ENCODE assay signal across 11 cellular contexts in the genomic region with DNA sequence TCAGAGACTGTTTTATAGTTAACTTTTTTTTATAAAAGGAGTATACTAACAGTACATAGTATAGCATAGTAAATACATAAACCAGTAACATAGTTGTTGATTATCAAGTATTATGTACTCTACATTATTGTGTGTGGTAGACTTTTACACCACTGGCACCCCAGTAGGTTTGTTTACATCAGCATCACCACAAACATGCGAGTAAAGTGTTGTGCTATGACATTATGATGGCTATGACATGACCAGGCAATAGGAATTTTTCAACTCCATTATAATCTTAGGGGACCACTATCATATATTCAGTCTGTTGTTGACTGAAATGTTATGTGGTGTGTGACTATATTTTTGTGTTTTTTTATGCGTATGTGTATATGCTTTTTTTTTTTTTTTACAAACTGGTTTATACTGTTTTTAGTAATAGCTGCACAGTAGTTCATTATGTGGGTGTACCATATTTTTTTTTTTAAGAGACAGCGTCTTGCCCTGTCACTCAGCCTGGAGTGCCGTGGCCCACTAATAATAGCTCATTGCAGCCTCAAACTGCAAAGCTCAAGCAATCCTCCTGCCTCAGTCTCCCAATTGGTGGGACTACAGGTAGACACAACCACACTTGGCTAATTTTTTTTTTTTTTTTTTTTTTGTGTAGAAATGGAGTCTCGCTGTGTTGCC. TPM values are rescaled to one million over a fixed set of nuclear protein-coding genes. Genes with fewer than 3 reads are reported as not detected.
DNase-seq lines count a peak whose midpoint lies in the region; ATAC-seq and TF ChIP-seq lines count a peak whose summit lies in the region.
"Had no signal": no experiment of that assay in that cellular context is flagged by ENCODE, and none has a peak within 500 bp of the region (broad histone marks: within the 10 kb centered on the region; RNA-seq: fewer than 3 reads in every experiment).

No MANE protein-coding gene starts in this region.

- H3K4me1 ChIP-seq in hepatocyte (ENCODE audit: insufficient read depth) (peaks cover 8% of the 10 kb centered on the region), stomach (peaks cover 8 to 53% (median 37%) of the 10 kb centered on the region in 4 donors)

- H3K36me3 Mint-ChIP-seq in T-helper 1 cell treated with Interleukin-12 subunit alpha and Interleukin-12 subunit beta and Interleukin-4 antibody, amounts not matched to agents 30 μg/mL and 1 μg/mL, for 36 hours (ENCODE audit: low read depth) = peaks cover 9% of the 10 kb centered on the region
- H3K36me3 Mint-ChIP-seq in activated CD8-positive, alpha-beta T cell treated with anti-CD3 and anti-CD28 coated beads, Interleukin-2, amount 10 ng/mL, durations not matched to agents 7 days and 5 days (ENCODE audit: low read depth) = peaks cover 14% of the 10 kb centered on the region

- H3K4me2 ChIP-seq in hepatocyte = peak overlapping the region; percentile 87

- TF ChIP-seq CTCF in hepatocyte (IDR thresholded peaks at IDR 0.05; ENCODE audit: poor library complexity) (no peak), stomach (IDR thresholded peaks at IDR 0.05) (no peak)

- peak overlapping the region; percentile 91 for H3K4me3 ChIP-seq in hepatocyte
- peak overlapping the region; percentile 5 to 86 (median 78) for H3K4me3 ChIP-seq in stomach

- no peak for ATAC-seq in activated CD8-positive, alpha-beta T cell treated with anti-CD3 and anti-CD28 coated beads, Interleukin-2, amount 10 ng/mL, durations not matched to agents 7 days and 5 days
- ATAC-seq in HG03135 (IDR thresholded peaks at IDR 0.05; ENCODE audit: unreplicated experiment) = no peak
- no peak for ATAC-seq in HG02678 (IDR thresholded peaks at IDR 0.05; ENCODE audit: unreplicated experiment)

- no peaks in the 10 kb centered on the region for H3K27me3 ChIP-seq in hepatocyte
- H3K27me3 ChIP-seq in stomach = no peaks in the 10 kb centered on the region

- POLR2A ChIA-PET in activated CD8-positive, alpha-beta T cell treated with anti-CD3 and anti-CD28 coated beads, Interleukin-2, amount 10 ng/mL, durations not matched to agents 7 days and 5 days (lab: Charles Lee) = interaction anchor here (0.6 kb wide), 1 partner anchor 406 kb away, joined by 4 read pairs; no protein-coding TSS in a partner anchor

- H3K9me3 ChIP-seq in hepatocyte (ENCODE audit: low read depth) (no peaks in the 10 kb centered on the region), stomach (no peaks in the 10 kb centered on the region)

- H3K36me3 ChIP-seq in hepatocyte (replicated peaks; ENCODE audit: insufficient read depth, low read depth) (no peaks in the 10 kb centered on the region), stomach (peaks cover 7 to 33% (median 21%) of the 10 kb centered on the region in 4 donors)

- intact Hi-C loops in stomach (cut with DNase I; ENCODE audit: low total_unique reads) = loop anchor here (10.0 kb wide), 1 partner anchor 177 kb away; no protein-coding TSS in a partner anchor

- no peak for TF ChIP-seq EP300 in stomach (IDR thresholded peaks at IDR 0.05)

- no peak overlapping the region for H2AFZ ChIP-seq in hepatocyte

- CTCF ChIA-PET in activated CD8-positive, alpha-beta T cell treated with anti-CD3 and anti-CD28 coated beads, Interleukin-2, amount 10 ng/mL, durations not matched to agents 7 days and 5 days (lab: Charles Lee) = interaction anchor here (1.8 to 10.6 kb wide), 5 partner anchors 14 to 197 kb away, joined by 4 to 100 read pairs (median 33); no protein-coding TSS in a partner anchor

- peak overlapping the region; percentile 67 for H3K27ac Mint-ChIP-seq in T-helper 1 cell treated with Interleukin-12 subunit alpha and Interleukin-12 subunit beta and Interleukin-4 antibody, amounts not matched to agents 30 μg/mL and 1 μg/mL, for 36 hours
- H3K27ac Mint-ChIP-seq in activated CD8-positive, alpha-beta T cell treated with anti-CD3 and anti-CD28 coated beads, Interleukin-2, amount 10 ng/mL, durations not matched to agents 7 days and 5 days = no peak overlapping the region

- no peak for TF ChIP-seq POLR2A in stomach (IDR thresholded peaks at IDR 0.05)

- peaks cover 49% of the 10 kb centered on the region for H4K20me1 ChIP-seq in hepatocyte (ENCODE audit: insufficient read depth, poor library complexity, severe bottlenecking)

- H3K4me1 Mint-ChIP-seq in T-helper 1 cell treated with Interleukin-12 subunit alpha and Interleukin-12 subunit beta and Interleukin-4 antibody, amounts not matched to agents 30 μg/mL and 1 μg/mL, for 36 hours (ENCODE audit: low read depth) = peaks cover 20% of the 10 kb centered on the region
- H3K4me1 Mint-ChIP-seq in activated CD8-positive, alpha-beta T cell treated with anti-CD3 and anti-CD28 coated beads, Interleukin-2, amount 10 ng/mL, durations not matched to agents 7 days and 5 days (ENCODE audit: low read depth) = peaks cover 27% of the 10 kb centered on the region

- H3K9me3 Mint-ChIP-seq in T-helper 1 cell treated with Interleukin-12 subunit alpha and Interleukin-12 subunit beta and Interleukin-4 antibody, amounts not matched to agents 30 μg/mL and 1 μg/mL, for 36 hours = no peaks in the 10 kb centered on the region
- no peaks in the 10 kb centered on the region for H3K9me3 Mint-ChIP-seq in activated CD8-positive, alpha-beta T cell treated with anti-CD3 and anti-CD28 coated beads, Interleukin-2, amount 10 ng/mL, durations not matched to agents 7 days and 5 days (ENCODE audit: insufficient read depth)

- DNase-seq in T-helper 1 cell = no peak
- no peak for DNase-seq in activated CD8-positive, alpha-beta T cell treated with anti-CD3 and anti-CD28 coated beads, Interleukin-2, amount 10 ng/mL, durations not matched to agents 7 days and 5 days
- no peak for DNase-seq in hepatocyte (ENCODE audit: low spot score)
- DNase-seq in stomach = no peak
- no peak for DNase-seq in stimulated activated CD4-positive, alpha-beta T cell treated with anti-CD3 and anti-CD28 coated beads, Interleukin-1b, Interleukin-23, amount 100 ng/mL, for 48 hours
- DNase-seq: 8988T; NCI-H1105 treated with DMSO at 0.1 percent for 48 hours; stimulated activated naive CD4-positive, alpha-beta T cell treated with Interleukin-2 at 50 U/mL for 16 hours had no signal

- peaks cover 66% of the 10 kb centered on the region for H3K79me2 ChIP-seq in hepatocyte

- peak overlapping the region; percentile 95 for H3K4me3 Mint-ChIP-seq in T-helper 1 cell treated with Interleukin-12 subunit alpha and Interleukin-12 subunit beta and Interleukin-4 antibody, amounts not matched to agents 30 μg/mL and 1 μg/mL, for 36 hours
- peak overlapping the region; percentile 54 for H3K4me3 Mint-ChIP-seq in activated CD8-positive, alpha-beta T cell treated with anti-CD3 and anti-CD28 coated beads, Interleukin-2, amount 10 ng/mL, durations not matched to agents 7 days and 5 days

- H3K27me3 Mint-ChIP-seq in T-helper 1 cell treated with Interleukin-12 subunit alpha and Interleukin-12 subunit beta and Interleukin-4 antibody, amounts not matched to agents 30 μg/mL and 1 μg/mL, for 36 hours (ENCODE audit: low read depth) = no peaks in the 10 kb centered on the region
- H3K27me3 Mint-ChIP-seq in activated CD8-positive, alpha-beta T cell treated with anti-CD3 and anti-CD28 coated beads, Interleukin-2, amount 10 ng/mL, durations not matched to agents 7 days and 5 days (ENCODE audit: low read depth) = no peaks in the 10 kb centered on the region

- H3K27ac ChIP-seq in hepatocyte (peak overlapping the region; percentile 99), stomach (peak overlapping the region; percentile 8 to 98 (median 97))

- 88% methylated on average over 5 of the region's 5 CpGs for WGBS in hepatocyte (ENCODE audit: low lambda C conversion rate, missing lambda C conversion rate)
- 63 to 72% (median 70%) methylated on average over 5 of the region's 5 CpGs for WGBS in stomach, 5 donors

- no peaks in the 10 kb centered on the region for H3K9me2 ChIP-seq in hepatocyte (replicated peaks; ENCODE audit: insufficient read depth)

RNA-seq across cellular contexts. Expression of gene CAPN7, which starts 1.9 kb away (rescaled TPM):
- total RNA-seq in activated CD8-positive, alpha-beta T cell treated with anti-CD3 and anti-CD28 coated beads, Interleukin-2, amount 10 ng/mL, durations not matched to agents 7 days and 5 days = 10 to 100 TPM; 28.3 to 29.5 TPM
- total RNA-seq in hepatocyte (48.5 and 60.3 TPM in 2 replicates), stomach (100 to 1,000 TPM in 3 of 5 donors, 10 to 100 TPM in 2; 68.4 to 483 (median 118) TPM)
- polyA plus RNA-seq in hepatocyte (21.6 and 24.3 TPM in 2 replicates), stomach (10 to 100 TPM in 2 of 3 donors, 1 to 10 TPM in 1; 7.7 to 13.6 (median 12.3) TPM)
